Comparison of ENCODE assay signal across 1 cellular context in genomic region chr2:112255875-112256274, GRCh38.
TF ChIP-seq lines count a peak whose summit lies in the region.

No MANE protein-coding gene starts in this region.

TF ChIP-seq in K562, 482 proteins besides CTCF, POLR2A, EP300 and RAD21 (continued from another document):
- TF ChIP-seq ELK3 (CRISPR knock-in tag; IDR thresholded peaks at IDR 0.05) (no peak), EP400 (IDR thresholded peaks at IDR 0.05) (0 out of 2 replicates have a peak, but pooled peaks have one; percentile 15)
